In the genomic region with DNA sequence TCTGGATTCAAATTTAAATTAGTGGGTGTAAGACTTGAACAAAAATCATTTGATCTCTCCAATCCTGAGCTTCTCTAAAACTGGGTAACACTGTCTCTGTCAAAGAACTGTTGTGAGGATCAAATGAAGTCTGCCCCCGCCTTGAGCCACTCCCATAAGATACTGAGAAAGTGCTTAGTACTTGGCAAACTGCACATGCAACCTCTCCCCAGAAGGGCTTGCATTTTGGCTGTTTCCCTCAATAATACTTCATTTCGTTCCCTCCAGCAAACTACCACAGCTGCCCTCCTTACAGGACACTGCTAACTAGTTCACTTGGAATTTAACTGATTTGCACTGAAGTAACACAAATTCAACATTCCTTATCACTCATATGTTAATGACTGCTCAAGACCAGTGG, we compare ENCODE assay signal across 18 cellular contexts.
DNase-seq lines count a peak whose midpoint lies in the region; ATAC-seq and TF ChIP-seq lines count a peak whose summit lies in the region.
"Had no signal": no experiment of that assay in that cellular context is flagged by ENCODE, and none has a peak within 500 bp of the region (broad histone marks: within the 10 kb centered on the region; RNA-seq: fewer than 3 reads in every experiment).

No MANE protein-coding gene starts in this region.

- peaks cover 22% of the 10 kb centered on the region for H3K36me3 Mint-ChIP-seq in mesothelial cell of epicardium
- H3K36me3 Mint-ChIP-seq: stimulated activated effector memory CD8-positive, alpha-beta T cell treated with anti-CD3 and anti-CD28 coated beads, Interleukin-12 subunit alpha, Interleukin-12 subunit beta, amount 100 ng/mL, for 72 hours had no signal

- no peak overlapping the region for H3K4me3 Mint-ChIP-seq in mesothelial cell of epicardium
- H3K4me3 Mint-ChIP-seq: stimulated activated effector memory CD8-positive, alpha-beta T cell treated with anti-CD3 and anti-CD28 coated beads, Interleukin-12 subunit alpha, Interleukin-12 subunit beta, amount 100 ng/mL, for 72 hours had no signal

- no peaks in the 10 kb centered on the region for H4K20me1 ChIP-seq in smooth muscle cell (ENCODE audit: low read depth)
- H4K20me1 ChIP-seq: BLaER1 had no signal

- H3K9ac ChIP-seq in adipocyte (ENCODE audit: low read length) (no peak overlapping the region), smooth muscle cell (ENCODE audit: low read depth) (no peak overlapping the region)
- H3K9ac ChIP-seq: BLaER1 had no signal

- intact Hi-C loops in right cardiac atrium (cut with DNase I), result no loop called here

- H3K9me3 Mint-ChIP-seq in mesothelial cell of epicardium, result peaks cover 11% of the 10 kb centered on the region
- H3K9me3 Mint-ChIP-seq: stimulated activated effector memory CD8-positive, alpha-beta T cell treated with anti-CD3 and anti-CD28 coated beads, Interleukin-12 subunit alpha, Interleukin-12 subunit beta, amount 100 ng/mL, for 72 hours had no signal

- peak overlapping the region; percentile 52 for H3K4me2 ChIP-seq in smooth muscle cell

- no peak overlapping the region for H3K27ac ChIP-seq in right cardiac atrium (ENCODE audit: low read length)
- H3K27ac ChIP-seq in smooth muscle cell (ENCODE audit: low read depth), result peak overlapping the region; percentile 57
- H3K27ac ChIP-seq: BLaER1, esophagus squamous epithelium, uterus had no signal

- DNase-seq in HCEC 1CT (peak; percentile 20), adipocyte (ENCODE audit: low read depth) (peak; percentile 39), right cardiac atrium (peak in 1 of 3 donors; percentile 59), smooth muscle cell (lab: John Stamatoyannopoulos, UW; ENCODE audit: unreplicated experiment) (no peak), NCI-H2171 treated with DMSO at 0.1 percent for 48 hours (lab: John Stamatoyannopoulos, UW) (no peak), AML-193 (lab: John Stamatoyannopoulos, UW) (no peak), mesothelial cell of epicardium (ENCODE audit: low spot score in 2 of 2, unreplicated experiment in 2 of 2) (no peak)
- DNase-seq: activated effector memory CD4-positive, alpha-beta T cell treated with Interleukin-2 at 50 U/mL for 16 hours; DMS53; esophagus squamous epithelium; hippocampal formation; NCI-H1417; OCI-M1; uterus had no signal

- H3K4me3 ChIP-seq in adipocyte (ENCODE audit: low read length) (no peak overlapping the region), right cardiac atrium (ENCODE audit: low read length) (no peak overlapping the region), smooth muscle cell (no peak overlapping the region)
- H3K4me3 ChIP-seq: BLaER1, esophagus squamous epithelium, lung, uterus had no signal

- 47% methylated on average over 2 of the region's 2 CpGs for WGBS in right cardiac atrium
- 44% methylated on average over 2 of the region's 2 CpGs for WGBS in smooth muscle cell (ENCODE audit: low lambda C conversion rate)

- no peak overlapping the region for H2AFZ ChIP-seq in smooth muscle cell (ENCODE audit: low read depth)

- no peaks in the 10 kb centered on the region for H3K9me3 ChIP-seq in adipocyte (ENCODE audit: control insufficient read depth, low read length)
- H3K9me3 ChIP-seq in right cardiac atrium (ENCODE audit: control insufficient read depth, low read length), result no peaks in the 10 kb centered on the region
- H3K9me3 ChIP-seq in smooth muscle cell (replicated peaks; ENCODE audit: low read depth), result no peaks in the 10 kb centered on the region
- H3K9me3 ChIP-seq: BLaER1, esophagus squamous epithelium, uterus had no signal

- H3K27ac Mint-ChIP-seq in mesothelial cell of epicardium, result no peak overlapping the region
- H3K27ac Mint-ChIP-seq: stimulated activated effector memory CD8-positive, alpha-beta T cell treated with anti-CD3 and anti-CD28 coated beads, Interleukin-12 subunit alpha, Interleukin-12 subunit beta, amount 100 ng/mL, for 72 hours had no signal

- H3F3A ChIP-seq in smooth muscle cell (ENCODE audit: low read depth), result peaks cover 10% of the 10 kb centered on the region

- H3K4me1 ChIP-seq in adipocyte (ENCODE audit: control insufficient read depth, insufficient read depth, low read length) (peaks cover 37% of the 10 kb centered on the region), right cardiac atrium (ENCODE audit: control insufficient read depth, insufficient read depth, low read length) (peaks cover 14% of the 10 kb centered on the region), smooth muscle cell (ENCODE audit: low read depth) (peaks cover 42% of the 10 kb centered on the region)

- H3K4me1 Mint-ChIP-seq in mesothelial cell of epicardium, result peaks cover 51% of the 10 kb centered on the region
- H3K4me1 Mint-ChIP-seq: stimulated activated effector memory CD8-positive, alpha-beta T cell treated with anti-CD3 and anti-CD28 coated beads, Interleukin-12 subunit alpha, Interleukin-12 subunit beta, amount 100 ng/mL, for 72 hours had no signal

- TF ChIP-seq CTCF in smooth muscle cell (IDR thresholded peaks at IDR 0.05; ENCODE audit: borderline replicate concordance, insufficient read depth, poor library complexity, severe bottlenecking) (no peak), mesothelial cell of epicardium (IDR thresholded peaks at IDR 0.05; ENCODE audit: unreplicated experiment) (no peak)

- H3K36me3 ChIP-seq in adipocyte (ENCODE audit: control insufficient read depth, insufficient read depth, low read length, severe bottlenecking) (peaks cover 2% of the 10 kb centered on the region), smooth muscle cell (ENCODE audit: low read depth) (no peaks in the 10 kb centered on the region)
- H3K36me3 ChIP-seq: BLaER1, esophagus squamous epithelium, uterus had no signal

- H3K27me3 Mint-ChIP-seq in mesothelial cell of epicardium (ENCODE audit: low read depth), result no peaks in the 10 kb centered on the region

- ATAC-seq in right cardiac atrium, result peak; percentile 69 to 84
- no peak for ATAC-seq in HG03135 (IDR thresholded peaks at IDR 0.05; ENCODE audit: unreplicated experiment)
- ATAC-seq: stimulated activated effector memory CD8-positive, alpha-beta T cell treated with anti-CD3 and anti-CD28 coated beads, Interleukin-12 subunit alpha, Interleukin-12 subunit beta, amount 100 ng/mL, for 72 hours had no signal

- H3K79me2 ChIP-seq in smooth muscle cell (ENCODE audit: low read depth), result peaks cover 74% of the 10 kb centered on the region

- H3K27me3 ChIP-seq in adipocyte (replicated peaks; ENCODE audit: control insufficient read depth, insufficient read depth, low read length) (no peaks in the 10 kb centered on the region), right cardiac atrium (ENCODE audit: control insufficient read depth, insufficient read depth) (no peaks in the 10 kb centered on the region), smooth muscle cell (ENCODE audit: low read depth) (no peaks in the 10 kb centered on the region)
- H3K27me3 ChIP-seq: BLaER1, esophagus squamous epithelium, uterus had no signal

Comparison
In these comparisons a context has a peak if more than half of its experiments do, and no peak if none do; other contexts are left out.
1. DNase-seq: peak in HCEC 1CT (single experiment) and adipocyte (single experiment); none in smooth muscle cell (single experiment), NCI-H2171 treated with DMSO at 0.1 percent for 48 hours (single experiment), AML-193 (0 of 2) and mesothelial cell of epicardium (0 of 2).